In the genomic region with DNA sequence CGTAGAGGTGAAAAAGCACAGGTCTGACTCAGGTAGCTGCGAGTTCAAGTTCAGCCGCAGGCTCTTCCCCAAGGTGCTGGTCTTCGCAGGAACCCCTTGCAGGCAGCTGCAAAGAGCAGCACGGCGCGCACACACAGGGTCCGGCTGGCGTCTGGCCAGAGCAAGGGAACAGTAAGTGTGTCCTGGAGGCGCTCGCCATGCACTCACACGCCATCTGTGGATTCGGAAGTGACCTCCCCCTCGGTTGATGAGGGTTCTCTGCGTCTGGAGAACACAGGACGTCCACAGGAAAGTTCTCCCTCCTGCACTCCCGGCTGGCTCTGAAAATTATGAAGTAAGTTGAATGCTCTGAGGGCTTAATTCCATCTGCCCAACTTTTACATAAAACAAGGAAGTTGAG, we compare ENCODE assay signal across 18 cellular contexts. TPM values are rescaled to one million over a fixed set of nuclear protein-coding genes. Genes with fewer than 3 reads are reported as not detected.
DNase-seq lines count a peak whose midpoint lies in the region; ATAC-seq and TF ChIP-seq lines count a peak whose summit lies in the region.
"Had no signal": no experiment of that assay in that cellular context is flagged by ENCODE, and none has a peak within 500 bp of the region (broad histone marks: within the 10 kb centered on the region; RNA-seq: fewer than 3 reads in every experiment).

No MANE protein-coding gene starts in this region.

- peaks cover 0 to 5% of the 10 kb centered on the region in 2 donors for H3K4me1 ChIP-seq in lung (ENCODE audit: control insufficient read depth in 2 of 2, insufficient read depth in 2 of 2, low read length in 2 of 2)
- peaks cover 7 to 26% (median 13%) of the 10 kb centered on the region in 4 donors for H3K4me1 ChIP-seq in transverse colon
- H3K4me1 ChIP-seq: uterus had no signal

- H3K36me3 Mint-ChIP-seq in natural killer cell (no peaks in the 10 kb centered on the region), nephron progenitor cell (ENCODE audit: low read depth) (no peaks in the 10 kb centered on the region)
- H3K36me3 Mint-ChIP-seq: activated naive CD8-positive, alpha-beta T cell treated with anti-CD3 and anti-CD28 coated beads, Interleukin-2, amount 10 ng/mL, durations not matched to agents 7 days and 5 days; naive thymus-derived CD4-positive, alpha-beta T cell had no signal

- H3K27me3 ChIP-seq in lung (ENCODE audit: control insufficient read depth, insufficient read depth) (no peaks in the 10 kb centered on the region), transverse colon (peaks cover 49% of the 10 kb centered on the region)

- TF ChIP-seq EP300 in transverse colon (IDR thresholded peaks at IDR 0.05; ENCODE audit: low read depth), result no peak

- no peaks in the 10 kb centered on the region for H3K9me3 Mint-ChIP-seq in natural killer cell
- no peaks in the 10 kb centered on the region for H3K9me3 Mint-ChIP-seq in nephron progenitor cell
- H3K9me3 Mint-ChIP-seq: activated naive CD8-positive, alpha-beta T cell treated with anti-CD3 and anti-CD28 coated beads, Interleukin-2, amount 10 ng/mL, durations not matched to agents 7 days and 5 days; naive thymus-derived CD4-positive, alpha-beta T cell had no signal

- TF ChIP-seq CTCF in lung (IDR thresholded peaks at IDR 0.05; ENCODE audit: control extremely low read depth, extremely low read depth) (no peak), transverse colon (IDR thresholded peaks at IDR 0.05) (no peak), natural killer cell (IDR thresholded peaks at IDR 0.05) (no peak), nephron progenitor cell (IDR thresholded peaks at IDR 0.05) (no peak)

- H3K27ac ChIP-seq in lung (ENCODE audit: low read depth in 1 of 2, low read length in 1 of 2) (peak overlapping the region; percentile 71 to 80), transverse colon (peak overlapping the region in 3 of 4 donors; percentile 24 to 48 (median 38))

- no peaks in the 10 kb centered on the region for H3K9me3 ChIP-seq in lung (ENCODE audit: control insufficient read depth in 2 of 2, insufficient read depth in 1 of 2, low read length in 1 of 2)
- no peaks in the 10 kb centered on the region for H3K9me3 ChIP-seq in transverse colon
- H3K9me3 ChIP-seq: uterus had no signal

- H3K27me3 Mint-ChIP-seq in natural killer cell (ENCODE audit: low read depth in 2 of 2) (peaks cover 11 to 15% of the 10 kb centered on the region in 2 donors), nephron progenitor cell (ENCODE audit: low read depth, poor library complexity) (peaks cover 6% of the 10 kb centered on the region)

- intact Hi-C loops in transverse colon (cut with DNase I; ENCODE audit: low total_unique reads) (no loop called here), natural killer cell (cut with micrococcal nuclease) (no loop called here)

- H3K27ac Mint-ChIP-seq in natural killer cell (no peak overlapping the region), nephron progenitor cell (no peak overlapping the region)
- H3K27ac Mint-ChIP-seq: activated naive CD8-positive, alpha-beta T cell treated with anti-CD3 and anti-CD28 coated beads, Interleukin-2, amount 10 ng/mL, durations not matched to agents 7 days and 5 days had no signal

- in situ Hi-C loops in transverse colon (cut with MboI; ENCODE audit: low pct_ligation_motif_present in 1 of 4, low pct_unique_long_range_greater_than_20kb in 1 of 4, low sequenced_read_pairs in 3 of 4), result no loop called here

- DNase-seq in SHP77 (lab: John Stamatoyannopoulos, UW) (peak; percentile 48 to 50), SHP77 treated with DMSO at 0.1 percent for 48 hours (lab: John Stamatoyannopoulos, UW) (no peak), dermis blood vessel endothelial cell (peak; percentile 98), lung (ENCODE audit: low spot score) (no peak), transverse colon (no peak), natural killer cell (no peak), nephron progenitor cell (no peak)
- DNase-seq: activated CD4-positive, alpha-beta T cell treated with anti-CD3 and anti-CD28 coated beads for 4 hours; activated naive CD8-positive, alpha-beta T cell treated with anti-CD3 and anti-CD28 coated beads, Interleukin-2, amount 10 ng/mL, durations not matched to agents 7 days and 5 days; cerebellar nuclear complex; kidney glomerular epithelial cell; naive thymus-derived CD4-positive, alpha-beta T cell; NCI-H1092 treated with DMSO at 0.1 percent for 48 hours; NCI-H345; stimulated activated CD4-positive, alpha-beta T cell treated with anti-CD3 and anti-CD28 coated beads, Interleukin-2, amount 100 ng/mL, for 48 hours had no signal

- H3K36me3 ChIP-seq in lung (ENCODE audit: control insufficient read depth in 2 of 2, insufficient read depth in 2 of 2, low read length in 2 of 2) (no peaks in the 10 kb centered on the region), transverse colon (no peaks in the 10 kb centered on the region)
- H3K36me3 ChIP-seq: uterus had no signal

- no peak for ATAC-seq in lung (ENCODE audit: insufficient read depth, low FRiP score)
- no peak for ATAC-seq in natural killer cell
- no peak for ATAC-seq in GM21390 (IDR thresholded peaks at IDR 0.05; ENCODE audit: unreplicated experiment)
- ATAC-seq: naive thymus-derived CD4-positive, alpha-beta T cell; Panc1 had no signal

- H3K4me3 Mint-ChIP-seq in natural killer cell (no peak overlapping the region), nephron progenitor cell (no peak overlapping the region)
- H3K4me3 Mint-ChIP-seq: activated naive CD8-positive, alpha-beta T cell treated with anti-CD3 and anti-CD28 coated beads, Interleukin-2, amount 10 ng/mL, durations not matched to agents 7 days and 5 days; naive thymus-derived CD4-positive, alpha-beta T cell had no signal

- no peak for TF ChIP-seq POLR2A in transverse colon (IDR thresholded peaks at IDR 0.05)

- H3K4me1 Mint-ChIP-seq in natural killer cell (no peaks in the 10 kb centered on the region), nephron progenitor cell (peaks cover 23% of the 10 kb centered on the region)
- H3K4me1 Mint-ChIP-seq: activated naive CD8-positive, alpha-beta T cell treated with anti-CD3 and anti-CD28 coated beads, Interleukin-2, amount 10 ng/mL, durations not matched to agents 7 days and 5 days had no signal

- 12 to 24% methylated on average over 17 of the region's 17 CpGs for WGBS in lung, 2 donors
- WGBS in transverse colon (ENCODE audit: low coverage in 1 of 2), 2 donors, result 57 to 72% methylated on average over 5 to 17 of the region's 17 CpGs

- no peak overlapping the region for H3K4me3 ChIP-seq in lung
- no peak overlapping the region for H3K4me3 ChIP-seq in transverse colon
- H3K4me3 ChIP-seq: uterus had no signal

RNA-seq across cellular contexts. Expression of a gene that starts 14.0 kb away (rescaled TPM):
- total RNA-seq in dermis blood vessel endothelial cell, result 571 and 768 TPM in 2 replicates
- total RNA-seq in lung, result 100 to 1,000 TPM; 128 to 177 TPM
- polyA plus RNA-seq in lung, result 100 to 1,000 TPM; 275 to 379 TPM
- total RNA-seq in transverse colon, result 10 to 100 TPM; 12.3 to 64.7 (median 33.6) TPM
- under 1 TPM; 0.28 to 0.47 (median 0.29) TPM for total RNA-seq in natural killer cell
- polyA plus RNA-seq: naive thymus-derived CD4-positive, alpha-beta T cell had no signal

RNA-seq across cellular contexts. Expression of a gene that starts 38.5 kb away (rescaled TPM):
- total RNA-seq in dermis blood vessel endothelial cell (46.1 and 62.6 TPM in 2 replicates), lung (100 to 1,000 TPM in 1 of 2 donors, 10 to 100 TPM in 1; 81.7 to 184 TPM), transverse colon (100 to 1,000 TPM; 245 to 441 (median 290) TPM), natural killer cell (10 to 100 TPM; 10.3 to 19.4 (median 12.0) TPM)
- polyA plus RNA-seq in lung, result 100 to 1,000 TPM; 169 to 277 TPM

Comparison
In these comparisons a context has a peak if more than half of its experiments do, and no peak if none do; other contexts are left out.
1. DNase-seq: peak in SHP77 (2 of 2) and dermis blood vessel endothelial cell (single experiment); none in SHP77 treated with DMSO at 0.1 percent for 48 hours (single experiment), lung (single experiment), transverse colon (single experiment), natural killer cell (single experiment) and nephron progenitor cell (single experiment).
2. RNA of a gene that starts 14.0 kb away (total RNA-seq): 571 to 768 TPM in dermis blood vessel endothelial cell, 128 to 177 TPM in lung and 12.3 to 64.7 TPM in transverse colon; 0.28 to 0.47 TPM in natural killer cell; every median in the first group is over 4 times any median in the second.